12 cellular contexts compared by ENCODE assay signal in genomic region chr13:113856716-113857065, GRCh38. TPM values are rescaled to one million over a fixed set of nuclear protein-coding genes. Genes with fewer than 3 reads are reported as not detected.
DNase-seq lines count a peak whose midpoint lies in the region; ATAC-seq and TF ChIP-seq lines count a peak whose summit lies in the region.
"Had no signal": no experiment of that assay in that cellular context is flagged by ENCODE, and none has a peak within 500 bp of the region (broad histone marks: within the 10 kb centered on the region; RNA-seq: fewer than 3 reads in every experiment).

No MANE protein-coding gene starts in this region.

- H3K9me3 ChIP-seq in fibroblast of lung (ENCODE audit: control insufficient read depth, insufficient read depth, low read depth, low read length) = no peaks in the 10 kb centered on the region
- H3K9me3 ChIP-seq: upper lobe of left lung had no signal

- no peak for ATAC-seq in HG03108 (IDR thresholded peaks at IDR 0.05; ENCODE audit: unreplicated experiment)
- no peak for ATAC-seq in GM19452 (IDR thresholded peaks at IDR 0.05; ENCODE audit: unreplicated experiment)
- no peak for ATAC-seq in GM18519 (IDR thresholded peaks at IDR 0.05; ENCODE audit: low FRiP score, unreplicated experiment)
- ATAC-seq: T-helper 17 cell had no signal

- peaks cover 16% of the 10 kb centered on the region for H3K36me3 ChIP-seq in fibroblast of lung (ENCODE audit: control insufficient read depth, insufficient read depth, low read length)
- H3K36me3 ChIP-seq: upper lobe of left lung had no signal

- H3K4me3 ChIP-seq in fibroblast of lung (replicated peaks in 1 of 4; ENCODE audit: control extremely low read depth in 1 of 4, insufficient read depth in 1 of 4, low read depth in 3 of 4, low read length in 4 of 4) = no peak overlapping the region
- H3K4me3 ChIP-seq: upper lobe of left lung had no signal

- no peak overlapping the region for H2AFZ ChIP-seq in fibroblast of lung (ENCODE audit: low read length)

- H3K27ac ChIP-seq in fibroblast of lung (ENCODE audit: insufficient read depth, low read length) = peak overlapping the region; percentile 72

- no peaks in the 10 kb centered on the region for H3K27me3 ChIP-seq in fibroblast of lung (ENCODE audit: control insufficient read depth, insufficient read depth, low read length)
- H3K27me3 ChIP-seq: upper lobe of left lung had no signal

- no peak for TF ChIP-seq CTCF in fibroblast of lung (conservative IDR thresholded peaks at IDR 0.05 in 1 of 2, IDR thresholded peaks at IDR 0.05 in 1 of 2; ENCODE audit: low read depth in 1 of 2, low read length in 2 of 2)

- no peak overlapping the region for H3K9ac ChIP-seq in fibroblast of lung (ENCODE audit: insufficient read depth, low read length)

- H3K4me2 ChIP-seq in fibroblast of lung (ENCODE audit: extremely low read depth, insufficient read depth, low read length) = peak overlapping the region; percentile 68

- peaks cover 42% of the 10 kb centered on the region for H3K4me1 ChIP-seq in fibroblast of lung (ENCODE audit: control insufficient read depth, extremely low read depth, insufficient read depth, low read length)

- peaks cover 2% of the 10 kb centered on the region for H4K20me1 ChIP-seq in fibroblast of lung (ENCODE audit: control insufficient read depth, extremely low read depth, insufficient read depth, low read length)

- DNase-seq in AG08395 (ENCODE audit: low spot score) (peak; percentile 52), SHP77 (lab: John Stamatoyannopoulos, UW) (peak; percentile 32 to 48), fibroblast of lung (ENCODE audit: low read depth in 2 of 2) (peak; percentile 72 to 73), mucosa of gallbladder (ENCODE audit: low spot score) (peak; percentile 54), activated gamma-delta T cell (lab: John Stamatoyannopoulos, UW) (no peak)
- DNase-seq: central memory CD4-positive, alpha-beta T cell; NCI-H446; T-helper 17 cell had no signal

- peaks cover 99% of the 10 kb centered on the region for H3K79me2 ChIP-seq in fibroblast of lung (ENCODE audit: control insufficient read depth, insufficient read depth, low read length)

RNA-seq across cellular contexts. Expression of gene GAS6, which starts 7.2 kb away (rescaled TPM):
- 77.3 and 227 TPM in 2 replicates for total RNA-seq in fibroblast of lung
- polyA plus RNA-seq in fibroblast of lung = 267 and 301 TPM in 2 replicates
- polyA plus RNA-seq in fibroblast of lung (2012) = 343 and 376 TPM in 2 replicates
- 158 and 174 TPM in 2 replicates for polyA minus RNA-seq in fibroblast of lung (ENCODE audit: low replicate concordance)
- 118 TPM for total RNA-seq in mucosa of gallbladder
